In genomic region chr21:44489962-44490361, GRCh38 we compare ENCODE assay signal across 21 cellular contexts. TPM values are rescaled to one million over a fixed set of nuclear protein-coding genes. Genes with fewer than 3 reads are reported as not detected.
DNase-seq lines count a peak whose midpoint lies in the region; ATAC-seq, FAIRE-seq and TF ChIP-seq lines count a peak whose summit lies in the region.
"Had no signal": no experiment of that assay in that cellular context is flagged by ENCODE, and none has a peak within 500 bp of the region (broad histone marks: within the 10 kb centered on the region; RNA-seq: fewer than 3 reads in every experiment).

No MANE protein-coding gene starts in this region.

- peak; percentile 31 to 46; a peak in 3 of 4 replicates for TF ChIP-seq RAD21 in H1 (IDR thresholded peaks at IDR 0.05 in 1 of 2, conservative IDR thresholded peaks at IDR 0.05 in 1 of 2; ENCODE audit: low read depth in 2 of 2, low read length in 2 of 2)

- H3K9me3 ChIP-seq in H1 (ENCODE audit: insufficient read depth in 2 of 2, low read depth in 1 of 2, low read length in 1 of 2) (peaks cover 9 to 11% of the 10 kb centered on the region in 2 experiments; a peak in 3 of 4 replicates), spleen (peaks cover 0 to 34% (median 26%) of the 10 kb centered on the region in 8 donors)
- H3K9me3 ChIP-seq: psoas muscle had no signal

- H2BK15ac ChIP-seq in H1 (ENCODE audit: low read length): no peak overlapping the region

- H3K4me3 Mint-ChIP-seq in activated naive CD8-positive, alpha-beta T cell treated with anti-CD3 and anti-CD28 coated beads for 36 hours: no peak overlapping the region
- H3K4me3 Mint-ChIP-seq in activated naive CD8-positive, alpha-beta T cell treated with anti-CD3 and anti-CD28 coated beads, Interleukin-2, amount 50 U/mL, for 24 hours: no peak overlapping the region
- no peak overlapping the region for H3K4me3 Mint-ChIP-seq in progenitor cell of endocrine pancreas (ENCODE audit: low read depth)
- H3K4me3 Mint-ChIP-seq: memory B cell; natural killer cell treated with Interleukin-12 subunit alpha and Interleukin-12 subunit beta and Interleukin-15 and Interleukin-18, amount 100 ng/mL, for 72 hours had no signal

- H4K20me1 ChIP-seq in H1 (replicated peaks in 1 of 2; ENCODE audit: control insufficient read depth in 1 of 2, insufficient read depth in 2 of 2, low read length in 2 of 2): no peaks in the 10 kb centered on the region

- TF ChIP-seq CTCF in NB4 (IDR thresholded peaks at IDR 0.05; ENCODE audit: low read depth, low read length): peak; percentile 29
- TF ChIP-seq CTCF in H1 (IDR thresholded peaks at IDR 0.05; ENCODE audit: control extremely low read depth in 1 of 3, insufficient read depth in 1 of 3, low read depth in 1 of 3, low read length in 3 of 3): peak; percentile 39 to 61 (median 60)
- TF ChIP-seq CTCF in spleen (IDR thresholded peaks at IDR 0.05 in 8 of 11, conservative IDR thresholded peaks at IDR 0.05 in 3 of 11): no peak
- no peak for TF ChIP-seq CTCF in progenitor cell of endocrine pancreas (IDR thresholded peaks at IDR 0.05; ENCODE audit: unreplicated experiment)

- no peak overlapping the region for H3K9ac ChIP-seq in H1 (replicated peaks in 1 of 4; ENCODE audit: extremely low read depth in 1 of 4, low read depth in 3 of 4, low read length in 3 of 4)

- H3K27me3 ChIP-seq in H1 (replicated peaks in 1 of 4; ENCODE audit: control insufficient read depth in 3 of 4, extremely low read depth in 1 of 4, insufficient read depth in 3 of 4, low read length in 3 of 4): no peaks in the 10 kb centered on the region
- peaks cover 0 to 16% (median 0%) of the 10 kb centered on the region in 7 donors for H3K27me3 ChIP-seq in spleen (replicated peaks in 1 of 7)

- H3K4me1 ChIP-seq in H1 (replicated peaks in 1 of 4; ENCODE audit: control insufficient read depth in 3 of 4, insufficient read depth in 4 of 4, low read length in 3 of 4): peaks cover 0 to 5% (median 1%) of the 10 kb centered on the region in 4 experiments; a peak in 3 of 7 replicates
- H3K4me1 ChIP-seq in spleen: peaks cover 0 to 5% (median 0%) of the 10 kb centered on the region in 6 donors
- H3K4me1 ChIP-seq: psoas muscle had no signal

- no peak overlapping the region for H3K4me2 ChIP-seq in H1 (ENCODE audit: insufficient read depth in 1 of 2, low read depth in 2 of 2, low read length in 2 of 2)

- H3K27ac ChIP-seq in H1 (ENCODE audit: low read depth, low read length) (no peak overlapping the region), spleen (no peak overlapping the region)
- H3K27ac ChIP-seq: psoas muscle, RWPE1 had no signal

- H3K14ac ChIP-seq in H1 (ENCODE audit: insufficient read length): no peak overlapping the region

- H3K9me3 Mint-ChIP-seq in activated naive CD8-positive, alpha-beta T cell treated with anti-CD3 and anti-CD28 coated beads for 36 hours: peaks cover 13% of the 10 kb centered on the region
- H3K9me3 Mint-ChIP-seq in activated naive CD8-positive, alpha-beta T cell treated with anti-CD3 and anti-CD28 coated beads, Interleukin-2, amount 50 U/mL, for 24 hours: peaks cover 12% of the 10 kb centered on the region
- H3K9me3 Mint-ChIP-seq in progenitor cell of endocrine pancreas (ENCODE audit: low read depth): peaks cover 24% of the 10 kb centered on the region

- no peaks in the 10 kb centered on the region; the same call in 1 of the 2 replicates for H3K79me1 ChIP-seq in H1 (ENCODE audit: low read depth, low read length)

- no peak overlapping the region for H2AK5ac ChIP-seq in H1 (ENCODE audit: low read depth, low read length)

- no peak overlapping the region for H2BK5ac ChIP-seq in H1 (ENCODE audit: low read depth, low read length)

- POLR2A ChIA-PET in H1 (lab: Charles Lee; ENCODE audit: partially characterized antibody): interaction anchor here (0.9 kb wide), 2 partner anchors 152 to 290 kb away, joined by 3 to 4 read pairs; no protein-coding TSS in a partner anchor

- no peak overlapping the region for H3K56ac ChIP-seq in H1 (replicated peaks; ENCODE audit: insufficient read length, low read depth, low read length)

- WGBS in H1 (ENCODE audit: extremely low coverage in 1 of 2, insufficient coverage in 1 of 2, insufficient read length in 1 of 2, insufficient replicate concordance in 2 of 2, low coverage in 1 of 2, low lambda C conversion rate in 2 of 2, missing lambda C conversion rate in 1 of 2), 2 experiments: 60% methylated on average over 7 of the region's 7 CpGs; no CpG with 5 or more reads in 1 of the 2 experiments
- 30 to 48% (median 33%) methylated on average over 7 of the region's 7 CpGs for WGBS in spleen, 5 donors

- H4K91ac ChIP-seq in H1 (replicated peaks; ENCODE audit: insufficient read length, low read length): no peak overlapping the region

- peaks cover 2% of the 10 kb centered on the region; the same call in 1 of the 2 replicates for H3K23me2 ChIP-seq in H1 (ENCODE audit: low read depth, low read length)

- H3K79me2 ChIP-seq in H1 (ENCODE audit: control insufficient read depth in 1 of 2, insufficient read depth in 2 of 2, low read length in 2 of 2): peaks cover 3 to 36% of the 10 kb centered on the region in 2 experiments; a peak in 3 of 4 replicates

- no peak overlapping the region for H3K4me3 ChIP-seq in NB4 (ENCODE audit: low read depth, low read length)
- no peak overlapping the region for H3K4me3 ChIP-seq in H1 (ENCODE audit: extremely low read depth in 1 of 4, insufficient read depth in 2 of 4, low read depth in 3 of 4, low read length in 4 of 4)
- H3K4me3 ChIP-seq in spleen: no peak overlapping the region
- H3K4me3 ChIP-seq: psoas muscle had no signal

- CTCF ChIA-PET in H1 (lab: Charles Lee; ENCODE audit: partially characterized antibody): interaction anchor here (0.6 to 2.5 kb wide), 32 partner anchors 8 to 1385 kb away, joined by 3 to 9 read pairs (median 3); partner anchors contain the start of gene TSPEAR

- no peak overlapping the region for H2AFZ ChIP-seq in H1 (ENCODE audit: low read length)

- H4K8ac ChIP-seq in H1 (ENCODE audit: extremely low read depth, insufficient read depth, low read length): no peak overlapping the region

- H3K36me3 Mint-ChIP-seq in activated naive CD8-positive, alpha-beta T cell treated with anti-CD3 and anti-CD28 coated beads for 36 hours: peaks cover 6% of the 10 kb centered on the region
- H3K36me3 Mint-ChIP-seq in activated naive CD8-positive, alpha-beta T cell treated with anti-CD3 and anti-CD28 coated beads, Interleukin-2, amount 50 U/mL, for 24 hours (ENCODE audit: low read depth): no peaks in the 10 kb centered on the region
- H3K36me3 Mint-ChIP-seq in progenitor cell of endocrine pancreas (ENCODE audit: insufficient read depth): peaks cover 22% of the 10 kb centered on the region
- H3K36me3 Mint-ChIP-seq: memory B cell had no signal

- intact Hi-C loops in spleen (cut with DNase I; ENCODE audit: low total_unique reads): no loop called here

- no peak for TF ChIP-seq EP300 in H1 (IDR thresholded peaks at IDR 0.05; ENCODE audit: borderline replicate concordance in 1 of 2, low read depth in 2 of 2, low read length in 2 of 2)

- ATAC-seq in activated naive CD8-positive, alpha-beta T cell treated with anti-CD3 and anti-CD28 coated beads, Interleukin-2, amount 50 U/mL, for 24 hours: no peak
- ATAC-seq in GM18498 (IDR thresholded peaks at IDR 0.05; ENCODE audit: unreplicated experiment): no peak
- ATAC-seq: natural killer cell treated with Interleukin-12 subunit alpha and Interleukin-12 subunit beta and Interleukin-15 and Interleukin-18, amount 100 ng/mL, for 72 hours; psoas muscle had no signal

- no peak for FAIRE-seq in H1 (lab: Jason Lieb, UNC)
- FAIRE-seq: colon had no signal

- no peak overlapping the region for H3K4ac ChIP-seq in H1 (replicated peaks; ENCODE audit: insufficient read length, low read depth, low read length)

- H2BK120ac ChIP-seq in H1 (replicated peaks; ENCODE audit: low read depth, low read length): no peak overlapping the region

- H3K27ac Mint-ChIP-seq in activated naive CD8-positive, alpha-beta T cell treated with anti-CD3 and anti-CD28 coated beads for 36 hours: peak overlapping the region; percentile 18
- H3K27ac Mint-ChIP-seq in activated naive CD8-positive, alpha-beta T cell treated with anti-CD3 and anti-CD28 coated beads, Interleukin-2, amount 50 U/mL, for 24 hours: no peak overlapping the region
- no peak overlapping the region for H3K27ac Mint-ChIP-seq in progenitor cell of endocrine pancreas
- H3K27ac Mint-ChIP-seq: memory B cell; natural killer cell treated with Interleukin-12 subunit alpha and Interleukin-12 subunit beta and Interleukin-15 and Interleukin-18, amount 100 ng/mL, for 72 hours had no signal

- no peak for DNase-seq in activated naive CD8-positive, alpha-beta T cell treated with anti-CD3 and anti-CD28 coated beads for 36 hours
- DNase-seq in activated naive CD8-positive, alpha-beta T cell treated with anti-CD3 and anti-CD28 coated beads, Interleukin-2, amount 50 U/mL, for 24 hours: no peak
- no peak for DNase-seq in NB4 (ENCODE audit: low read depth)
- DNase-seq in H1 (ENCODE audit: low read depth in 1 of 2, low spot score in 2 of 2): no peak
- DNase-seq in spleen: peak; percentile 15
- no peak for DNase-seq in central memory CD4-positive, alpha-beta T cell
- DNase-seq in progenitor cell of endocrine pancreas (ENCODE audit: low spot score, unreplicated experiment): no peak
- DNase-seq: activated CD4-positive, CD25-positive, alpha-beta regulatory T cell; activated effector memory CD4-positive, alpha-beta T cell treated with Interleukin-2 at 50 U/mL for 16 hours; GDM1; HCEC 1CT; islet precursor cell; NCI-H2081 treated with DMSO at 0.1 percent for 48 hours; psoas muscle; T-helper 1 cell had no signal

- H3K36me3 ChIP-seq in H1 (ENCODE audit: control insufficient read depth in 2 of 4, insufficient read depth in 4 of 4, low read length in 3 of 4) (peaks cover 0 to 26% (median 10%) of the 10 kb centered on the region in 4 experiments; a peak in 4 of 8 replicates), spleen (no peaks in the 10 kb centered on the region)

- no peak overlapping the region for H3K18ac ChIP-seq in H1 (ENCODE audit: extremely low read depth, low read length)

- no peak overlapping the region for H2BK12ac ChIP-seq in H1 (ENCODE audit: low read depth, low read length)

- TF ChIP-seq POLR2A in NB4 (IDR thresholded peaks at IDR 0.05; ENCODE audit: extremely low read depth, insufficient read length): no peak
- TF ChIP-seq POLR2A in H1 (IDR thresholded peaks at IDR 0.05; ENCODE audit: control extremely low read depth in 1 of 2, low read depth in 2 of 2, low read length in 2 of 2): no peak
- no peak for TF ChIP-seq POLR2A in spleen (IDR thresholded peaks at IDR 0.05)

- H3K4me1 Mint-ChIP-seq in activated naive CD8-positive, alpha-beta T cell treated with anti-CD3 and anti-CD28 coated beads for 36 hours: peaks cover 2% of the 10 kb centered on the region
- H3K4me1 Mint-ChIP-seq in activated naive CD8-positive, alpha-beta T cell treated with anti-CD3 and anti-CD28 coated beads, Interleukin-2, amount 50 U/mL, for 24 hours: peaks cover 2% of the 10 kb centered on the region
- H3K4me1 Mint-ChIP-seq in progenitor cell of endocrine pancreas (ENCODE audit: low read depth): peaks cover 3% of the 10 kb centered on the region
- H3K4me1 Mint-ChIP-seq: memory B cell had no signal

- H3K23ac ChIP-seq in H1 (ENCODE audit: insufficient read length): no peak overlapping the region

- no peak overlapping the region for H4K5ac ChIP-seq in H1 (ENCODE audit: insufficient read length, low read depth, low read length)

- no peak overlapping the region for H2BK20ac ChIP-seq in H1 (ENCODE audit: low read length)

- H3K27me3 Mint-ChIP-seq in activated naive CD8-positive, alpha-beta T cell treated with anti-CD3 and anti-CD28 coated beads for 36 hours: peaks cover 6% of the 10 kb centered on the region
- H3K27me3 Mint-ChIP-seq in activated naive CD8-positive, alpha-beta T cell treated with anti-CD3 and anti-CD28 coated beads, Interleukin-2, amount 50 U/mL, for 24 hours: peaks cover 9% of the 10 kb centered on the region
- no peaks in the 10 kb centered on the region for H3K27me3 Mint-ChIP-seq in progenitor cell of endocrine pancreas

RNA-seq across cellular contexts. Expression of gene LRRC3, which starts 34.7 kb away (rescaled TPM):
- total RNA-seq in activated naive CD8-positive, alpha-beta T cell treated with anti-CD3 and anti-CD28 coated beads for 36 hours: 1 to 10 TPM; 1.8 to 1.9 TPM
- total RNA-seq in H1 (2021; fragmentation: NEBNext Ultra II Directional; extraction: Animal tissue kit (Norgen Biotek cat#: 25700)): 5.4 and 5.9 TPM in 2 replicates
- polyA plus RNA-seq in H1 (2011; rRNA removed) (3.1 and 4.7 TPM in 2 replicates), spleen (under 1 TPM; 0.24 to 0.86 (median 0.26) TPM)
- 2.7 TPM for polyA plus RNA-seq in H1 (2011; cell fraction: cytosol; rRNA removed)
- 3.4 TPM for polyA plus RNA-seq in H1 (2011; cell fraction: nucleus; rRNA removed)
- polyA plus RNA-seq in H1 (2012, experiment 1 of 2): 2.7 to 3.3 TPM (median 3.0 TPM) in 4 replicates
- 2.7 TPM for polyA plus RNA-seq in H1 (2012, experiment 2 of 2)
- polyA plus RNA-seq in H1 (2013, experiment 1 of 2): 4.4 TPM
- 4.9 TPM for polyA plus RNA-seq in H1 (2013, experiment 2 of 2)
- 2.8 and 3.0 TPM in 2 replicates for polyA minus RNA-seq in H1 (2011; rRNA and poly(A)+ RNA removed)
- 3.1 TPM for polyA minus RNA-seq in H1 (2011; cell fraction: cytosol; rRNA and poly(A)+ RNA removed)
- polyA minus RNA-seq in H1 (2011; cell fraction: nucleus; rRNA and poly(A)+ RNA removed): 3.7 TPM
- total RNA-seq in spleen (1 to 10 TPM; 1.3 to 4.9 (median 3.4) TPM), progenitor cell of endocrine pancreas (5.1 and 5.7 TPM in 2 replicates)

RNA-seq across cellular contexts. Expression of gene KRTAP10-1, which starts 50.0 kb away (rescaled TPM):
- total RNA-seq in activated naive CD8-positive, alpha-beta T cell treated with anti-CD3 and anti-CD28 coated beads for 36 hours: not detected
- not detected in 2 replicates for total RNA-seq in H1 (2021; fragmentation: NEBNext Ultra II Directional; extraction: Animal tissue kit (Norgen Biotek cat#: 25700))
- polyA plus RNA-seq in H1 (2011; rRNA removed) (0.08 TPM in 1 of 2 replicates, not detected in the other), spleen (not detected)
- not detected for polyA plus RNA-seq in H1 (2011; cell fraction: cytosol; rRNA removed)
- 0.09 TPM for polyA plus RNA-seq in H1 (2011; cell fraction: nucleus; rRNA removed)
- polyA plus RNA-seq in H1 (2012, experiment 1 of 2): not detected in 4 replicates
- not detected for polyA plus RNA-seq in H1 (2012, experiment 2 of 2)
- not detected for polyA plus RNA-seq in H1 (2013, experiment 1 of 2)
- polyA plus RNA-seq in H1 (2013, experiment 2 of 2): not detected
- not detected in 2 replicates for polyA minus RNA-seq in H1 (2011; rRNA and poly(A)+ RNA removed)
- polyA minus RNA-seq in H1 (2011; cell fraction: cytosol; rRNA and poly(A)+ RNA removed): not detected
- polyA minus RNA-seq in H1 (2011; cell fraction: nucleus; rRNA and poly(A)+ RNA removed): 0.90 TPM
- total RNA-seq in spleen (not detected), progenitor cell of endocrine pancreas (not detected in 2 replicates)
- total RNA-seq: natural killer cell treated with Interleukin-12 subunit alpha and Interleukin-12 subunit beta and Interleukin-15 and Interleukin-18, amount 100 ng/mL, for 72 hours; psoas muscle had no signal
- polyA plus RNA-seq: AG04450, psoas muscle had no signal

Comparison
In these comparisons a context has a peak if more than half of its experiments do, and no peak if none do; other contexts are left out.
1. CTCF ChIP-seq: peak in NB4 (single experiment) and H1 (3 of 3); none in spleen (0 of 11) and progenitor cell of endocrine pancreas (single experiment).